ENCODE assay signal across 8 cellular contexts in the genomic region with DNA sequence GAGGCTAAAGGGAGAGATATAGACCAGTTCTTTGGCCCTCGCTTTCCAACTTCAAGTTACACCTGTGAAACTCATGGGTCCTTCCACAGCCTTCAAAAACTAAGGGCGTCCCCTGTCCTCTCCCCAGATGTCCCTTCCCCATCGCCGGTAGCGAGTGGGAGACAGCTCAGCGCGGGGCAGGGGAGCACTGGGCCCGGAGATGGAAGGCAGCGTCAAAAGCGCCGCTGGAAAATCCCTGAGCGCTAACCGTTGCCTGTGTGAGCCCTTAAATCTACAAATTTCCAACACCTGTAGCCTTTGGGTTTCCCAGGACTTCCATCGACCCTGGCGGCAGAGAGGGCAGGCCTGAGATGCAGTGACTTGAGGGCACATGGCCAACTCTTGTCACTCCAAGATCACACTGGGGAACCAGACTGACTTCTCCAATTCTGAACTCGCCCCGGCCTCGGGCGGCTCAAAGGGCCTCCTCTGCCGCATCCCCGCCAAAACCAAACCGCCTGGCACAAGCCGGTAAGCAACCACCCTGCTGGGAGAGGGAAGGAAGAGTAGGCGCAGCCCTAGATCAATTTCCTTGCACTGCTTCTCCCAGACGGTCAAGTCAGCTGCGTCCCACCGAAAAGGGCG. TPM values are rescaled to one million over a fixed set of nuclear protein-coding genes. Genes with fewer than 3 reads are reported as not detected.
DNase-seq lines count a peak whose midpoint lies in the region; ATAC-seq and TF ChIP-seq lines count a peak whose summit lies in the region.

No MANE protein-coding gene starts in this region.

- no TSS peak for BruUV-seq in Panc1 (replicated peaks; lab: Mats Ljungman, UMichigan)

- peaks cover 13% of the 10 kb centered on the region for H3K4me1 ChIP-seq in Panc1 (ENCODE audit: control insufficient read depth, insufficient read depth, low read length)

- POLR2A ChIA-PET in Panc1 (lab: Charles Lee), result no interaction called here

- peaks cover 53% of the 10 kb centered on the region in 2 donors for H3K27me3 Mint-ChIP-seq in stimulated activated naive B cell treated with anti-CD40 and anti-IgM and Interleukin-4, amounts not matched to agents 10 μg/mL and 1 μg/mL and 100 μg/mL, for 72 hours

- peaks cover 22 to 31% of the 10 kb centered on the region in 2 donors for H3K4me1 Mint-ChIP-seq in stimulated activated naive B cell treated with anti-CD40 and anti-IgM and Interleukin-4, amounts not matched to agents 10 μg/mL and 1 μg/mL and 100 μg/mL, for 72 hours

- peak overlapping the region; percentile 62 to 78 for H3K4me3 Mint-ChIP-seq in stimulated activated naive B cell treated with anti-CD40 and anti-IgM and Interleukin-4, amounts not matched to agents 10 μg/mL and 1 μg/mL and 100 μg/mL, for 72 hours

- peak overlapping the region; percentile 77 for H3K27ac ChIP-seq in Panc1 (ENCODE audit: low read length)

- intact Hi-C loops in Panc1 (cut with micrococcal nuclease; ENCODE audit: unreplicated experiment), result no loop called here

- no peaks in the 10 kb centered on the region for H3K9me3 ChIP-seq in Panc1 (ENCODE audit: control insufficient read depth, insufficient read depth, low read depth, low read length)

- DNase-seq in DMS53 (lab: John Stamatoyannopoulos, UW) (peak; percentile 69), DMS53 treated with DMSO at 0.1 percent for 48 hours (lab: John Stamatoyannopoulos, UW; ENCODE audit: unreplicated experiment) (no peak), Panc1 (ENCODE audit: low read depth, low spot score) (no peak), cardiac fibroblast (ENCODE audit: low read depth in 2 of 2) (no peak), kidney epithelial cell (ENCODE audit: low read depth) (no peak), NCI-H2227 treated with DMSO at 0.1 percent for 48 hours (lab: John Stamatoyannopoulos, UW) (no peak)
- peak; percentile 9 for DNase-seq in stimulated activated naive B cell treated with anti-CD40 and anti-IgM and Interleukin-4, amounts not matched to agents 10 μg/mL and 1 μg/mL and 100 μg/mL, for 72 hours

- H3K36me3 Mint-ChIP-seq in stimulated activated naive B cell treated with anti-CD40 and anti-IgM and Interleukin-4, amounts not matched to agents 10 μg/mL and 1 μg/mL and 100 μg/mL, for 72 hours, result no peaks in the 10 kb centered on the region

- H3K27me3 ChIP-seq in Panc1 (ENCODE audit: control insufficient read depth, insufficient read depth, low read length), result no peaks in the 10 kb centered on the region
- H3K27me3 ChIP-seq in kidney epithelial cell (ENCODE audit: control insufficient read depth, insufficient read depth, low read length), result peaks cover 32% of the 10 kb centered on the region

- CTCF ChIA-PET in Panc1 (lab: Charles Lee), result no interaction called here

- no peak overlapping the region for H3K27ac Mint-ChIP-seq in stimulated activated naive B cell treated with anti-CD40 and anti-IgM and Interleukin-4, amounts not matched to agents 10 μg/mL and 1 μg/mL and 100 μg/mL, for 72 hours

- no peaks in the 10 kb centered on the region for H3K9me3 Mint-ChIP-seq in stimulated activated naive B cell treated with anti-CD40 and anti-IgM and Interleukin-4, amounts not matched to agents 10 μg/mL and 1 μg/mL and 100 μg/mL, for 72 hours

- H3K4me3 ChIP-seq in Panc1 (ENCODE audit: low read depth in 2 of 2, low read length in 2 of 2), result peak overlapping the region; percentile 74 to 89
- H3K4me3 ChIP-seq in cardiac fibroblast (replicated peaks in 1 of 2; ENCODE audit: low read depth in 2 of 2, low read length in 2 of 2), result peak overlapping the region; percentile 53 to 64
- peak overlapping the region; percentile 56 for H3K4me3 ChIP-seq in kidney epithelial cell (ENCODE audit: low read depth, low read length)

- peak; percentile 4 for ATAC-seq in Panc1
- ATAC-seq in stimulated activated naive B cell treated with anti-CD40 and anti-IgM and Interleukin-4, amounts not matched to agents 10 μg/mL and 1 μg/mL and 100 μg/mL, for 72 hours (replicated peaks), result peak; percentile 6 to 26
- ATAC-seq in HG03571 (IDR thresholded peaks at IDR 0.05; ENCODE audit: unreplicated experiment), result no peak

- H3K36me3 ChIP-seq in Panc1 (ENCODE audit: control insufficient read depth, insufficient read depth, low read length) (no peaks in the 10 kb centered on the region), kidney epithelial cell (ENCODE audit: control insufficient read depth, insufficient read depth, low read length) (no peaks in the 10 kb centered on the region)

- no peak for TF ChIP-seq CTCF in Panc1 (IDR thresholded peaks at IDR 0.05)
- TF ChIP-seq CTCF in cardiac fibroblast (IDR thresholded peaks at IDR 0.05; ENCODE audit: low read depth, low read length), result no peak
- TF ChIP-seq CTCF in kidney epithelial cell (IDR thresholded peaks at IDR 0.05; ENCODE audit: insufficient read depth, low read length, poor library complexity, severe bottlenecking), result no peak

- in situ Hi-C loops in Panc1 (cut with HindIII; ENCODE audit: low pct_unique_long_range_greater_than_20kb, low sequenced_read_pairs), result no loop called here

RNA-seq across cellular contexts. Expression of a gene that starts 0.9 kb away (rescaled TPM):
- total RNA-seq in Panc1 (2021; ENCODE audit: unreplicated experiment), result 106 TPM
- polyA plus RNA-seq in Panc1 (2012; ENCODE audit: insufficient read length), result 65.8 TPM
- 94.3 and 134 TPM in 2 replicates for total RNA-seq in kidney epithelial cell

Comparison
In these comparisons a context has a peak if more than half of its experiments do, and no peak if none do; other contexts are left out.
1. DNase-seq: peak in DMS53 (single experiment) and stimulated activated naive B cell treated with anti-CD40 and anti-IgM and Interleukin-4, amounts not matched to agents 10 μg/mL and 1 μg/mL and 100 μg/mL, for 72 hours (single experiment); none in DMS53 treated with DMSO at 0.1 percent for 48 hours (single experiment), Panc1 (single experiment), cardiac fibroblast (0 of 2), kidney epithelial cell (single experiment) and NCI-H2227 treated with DMSO at 0.1 percent for 48 hours (single experiment).
2. Peak in every context shown above with its lines, with median percentiles within 50 percentile points of each other: H3K4me3 ChIP-seq.